In the genomic region with DNA sequence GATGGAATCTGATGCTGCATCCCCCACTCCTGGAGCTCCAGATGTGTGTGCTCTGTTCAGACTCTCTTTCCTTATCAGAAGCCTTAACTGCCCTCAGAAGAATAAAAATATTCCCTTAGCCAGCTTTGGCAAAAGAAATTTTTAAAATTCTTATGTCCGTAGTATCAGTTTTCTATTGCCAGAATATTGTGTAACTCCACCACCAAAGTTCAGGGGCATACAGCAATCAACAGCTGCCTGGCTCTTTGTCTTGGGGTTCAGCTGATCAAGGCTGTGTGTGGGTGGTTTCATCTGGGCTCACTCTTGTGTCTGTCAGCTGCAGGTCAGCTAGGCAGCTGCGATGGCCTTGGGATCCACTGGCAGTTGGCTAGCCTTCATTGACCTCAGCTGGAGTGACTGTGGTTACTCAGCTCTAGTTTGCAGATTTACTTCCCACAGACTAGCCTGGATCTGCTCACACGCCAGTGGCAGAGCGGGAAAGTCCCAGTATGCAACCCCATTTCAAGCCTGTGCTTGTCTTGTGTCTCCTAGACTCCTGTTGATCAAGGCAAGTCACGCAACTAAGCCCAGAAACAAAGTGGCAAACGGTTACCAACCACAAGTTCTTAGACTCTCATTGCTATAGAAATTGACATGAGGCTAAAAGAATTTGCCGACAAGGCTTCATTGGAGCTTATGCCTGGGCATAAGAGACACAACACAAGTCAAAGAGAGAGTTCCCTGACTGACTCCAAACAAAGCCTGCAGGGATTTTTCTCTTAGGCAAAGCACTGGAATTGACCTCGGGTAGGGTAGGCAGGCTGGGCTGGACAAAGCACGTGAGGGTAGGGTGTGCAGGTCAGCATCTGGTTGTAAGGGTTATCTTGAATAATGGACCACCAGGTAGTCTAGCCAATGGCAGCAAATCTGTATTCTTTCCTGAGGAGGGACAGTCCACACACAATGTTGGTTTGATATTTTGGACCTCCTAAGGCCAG, we compare ENCODE assay signal across 10 cellular contexts. TPM values are rescaled to one million over a fixed set of nuclear protein-coding genes. Genes with fewer than 3 reads are reported as not detected.
DNase-seq lines count a peak whose midpoint lies in the region; ATAC-seq, FAIRE-seq and TF ChIP-seq lines count a peak whose summit lies in the region.
"Had no signal": no experiment of that assay in that cellular context is flagged by ENCODE, and none has a peak within 500 bp of the region (broad histone marks: within the 10 kb centered on the region; RNA-seq: fewer than 3 reads in every experiment).

No MANE protein-coding gene starts in this region.

- no peak overlapping the region for H3T11ph ChIP-seq in H9 (ENCODE audit: low read length)

- H3K27me3 ChIP-seq in H9 (ENCODE audit: insufficient read depth, low read length): no peaks in the 10 kb centered on the region

- no peak overlapping the region for H2AK5ac ChIP-seq in H9 (ENCODE audit: insufficient read length, low read length)

- no peaks in the 10 kb centered on the region for H3K23me2 ChIP-seq in H9 (ENCODE audit: insufficient read length, low read depth, low read length, poor library complexity, severe bottlenecking)

- no peak overlapping the region for H4K8ac ChIP-seq in H9 (replicated peaks; ENCODE audit: insufficient read length, low read depth, low read length)

- no peak overlapping the region; a peak in 1 of 7 replicates for H3K27ac Mint-ChIP-seq in H9
- H3K27ac Mint-ChIP-seq: effector memory CD8-positive, alpha-beta T cell had no signal

- no peak for TF ChIP-seq POLR2A in H54 (IDR thresholded peaks at IDR 0.05; ENCODE audit: low read depth, low read length)

- WGBS in H9 (ENCODE audit: extremely low coverage, insufficient read length, low lambda C conversion rate): no CpG with 5 or more reads among the region's 9 CpGs

- ATAC-seq in HG03565 (IDR thresholded peaks at IDR 0.05; ENCODE audit: unreplicated experiment) (peak; percentile 49), GM19395 (IDR thresholded peaks at IDR 0.05; ENCODE audit: unreplicated experiment) (no peak)
- ATAC-seq: CD8-positive, alpha-beta T cell; effector memory CD8-positive, alpha-beta T cell had no signal

- H3K18ac ChIP-seq in H9 (ENCODE audit: insufficient read length, low read depth, low read length): no peak overlapping the region

- no peaks in the 10 kb centered on the region for H3K27me3 Mint-ChIP-seq in H9 (ENCODE audit: low read depth)
- H3K27me3 Mint-ChIP-seq: effector memory CD8-positive, alpha-beta T cell had no signal

- no peak overlapping the region for H2BK12ac ChIP-seq in H9 (ENCODE audit: insufficient read length, low read depth, low read length)

- TF ChIP-seq CTCF in epithelial cell of esophagus (IDR thresholded peaks at IDR 0.05; ENCODE audit: insufficient read depth, low read depth, low read length, missing control alignments) (no peak), H9 (conservative IDR thresholded peaks at IDR 0.05) (no peak)

- H4K91ac ChIP-seq in H9 (ENCODE audit: insufficient read length, low read depth, low read length): no peak overlapping the region

- H3K4me1 ChIP-seq in H9 (ENCODE audit: insufficient read depth, low read length): no peaks in the 10 kb centered on the region

- H3K36me3 Mint-ChIP-seq in H9 (ENCODE audit: insufficient read depth in 1 of 3, low read depth in 3 of 3): peaks cover 68 to 92% (median 87%) of the 10 kb centered on the region in 3 experiments

- H3K23ac ChIP-seq in H9 (ENCODE audit: insufficient read length, low read depth, low read length): no peak overlapping the region

- H2BK20ac ChIP-seq in H9 (ENCODE audit: low read depth, low read length, poor library complexity, severe bottlenecking): no peak overlapping the region

- H3K9me3 ChIP-seq in H9 (ENCODE audit: control insufficient read depth, low read depth, low read length): peaks cover 12% of the 10 kb centered on the region

- H3K56ac ChIP-seq in H9 (ENCODE audit: insufficient read length, low read depth, low read length): no peak overlapping the region

- H3K9me3 Mint-ChIP-seq in H9: peaks cover 29 to 33% of the 10 kb centered on the region in 2 experiments
- H3K9me3 Mint-ChIP-seq: CD8-positive, alpha-beta T cell; effector memory CD8-positive, alpha-beta T cell had no signal

- no peak overlapping the region for H2AFZ ChIP-seq in H9 (ENCODE audit: low read length)

- no peak overlapping the region for H3K4me3 ChIP-seq in epithelial cell of esophagus (ENCODE audit: low read length)

- peak; percentile 76 for DNase-seq in AG08396 (ENCODE audit: low spot score)
- DNase-seq in epithelial cell of esophagus (ENCODE audit: low read depth): peak; percentile 100
- DNase-seq in myocyte (ENCODE audit: low read depth): peak; percentile 100
- DNase-seq in H9: no peak
- DNase-seq in activated CD4-positive, alpha-beta T cell treated with anti-CD3 and anti-CD28 coated beads for 1 hour: no peak
- no peak for DNase-seq in H54 (ENCODE audit: insufficient read length, low spot score)
- DNase-seq: CD8-positive, alpha-beta T cell; effector memory CD8-positive, alpha-beta T cell had no signal

- no peak overlapping the region for H3K4me3 Mint-ChIP-seq in H9
- H3K4me3 Mint-ChIP-seq: CD8-positive, alpha-beta T cell; effector memory CD8-positive, alpha-beta T cell had no signal

- no peak overlapping the region for H4K5ac ChIP-seq in H9 (ENCODE audit: insufficient read length, low read depth, low read length)

- H2BK15ac ChIP-seq in H9 (ENCODE audit: low read depth, low read length): no peak overlapping the region

- H3K4me2 ChIP-seq in H9 (ENCODE audit: insufficient read depth, insufficient read length, low read length): no peak overlapping the region

- H4K20me1 ChIP-seq in H9 (ENCODE audit: control insufficient read depth, insufficient read depth, insufficient read length): no peaks in the 10 kb centered on the region

- FAIRE-seq in H54 (lab: Jason Lieb, UNC): no peak

- H2BK5ac ChIP-seq in H9 (ENCODE audit: insufficient read length, low read length): no peak overlapping the region

- H3K14ac ChIP-seq in H9 (ENCODE audit: insufficient read depth, low read length): no peak overlapping the region

- no peak overlapping the region for H3K4ac ChIP-seq in H9 (ENCODE audit: low read depth, low read length)

- no peaks in the 10 kb centered on the region for H3K79me2 ChIP-seq in H9 (ENCODE audit: insufficient read depth, low read length)

- no peaks in the 10 kb centered on the region for H3K4me1 Mint-ChIP-seq in H9

- no peak overlapping the region for H2BK120ac ChIP-seq in H9 (ENCODE audit: low read depth, low read length, poor library complexity, severe bottlenecking)

- H3K27ac ChIP-seq in H9 (ENCODE audit: insufficient read length, low read depth, low read length): no peak overlapping the region

- H3K79me1 ChIP-seq in H9 (ENCODE audit: insufficient read depth, low read depth, low read length, poor library complexity, severe bottlenecking): no peaks in the 10 kb centered on the region

- no peak overlapping the region for H3K9ac ChIP-seq in H9 (ENCODE audit: extremely low read depth, insufficient read length, low read length)

RNA-seq across cellular contexts. Expression of gene TMEM138, which starts 7.5 kb away (rescaled TPM):
- total RNA-seq in myocyte (42.5 and 54.2 TPM in 2 replicates), H9 (2021) (35.4 and 43.6 TPM in 2 replicates)
- 79.5 TPM for polyA plus RNA-seq in myocyte (2012)

RNA-seq across cellular contexts. Expression of gene CYB561A3, which starts 8.0 kb away (rescaled TPM):
- total RNA-seq in myocyte (104 and 126 TPM in 2 replicates), H9 (2021) (21.7 and 23.1 TPM in 2 replicates)
- polyA plus RNA-seq in myocyte (2012): 74.6 TPM

RNA-seq across cellular contexts. Expression of gene TMEM216, which starts 22.7 kb away (rescaled TPM):
- total RNA-seq in myocyte: 6.7 and 17.1 TPM in 2 replicates
- polyA plus RNA-seq in myocyte (2012): 9.4 TPM
- 24.3 and 25.2 TPM in 2 replicates for total RNA-seq in H9 (2021)

RNA-seq across cellular contexts. Expression of gene TKFC, which starts 36.6 kb away (rescaled TPM):
- total RNA-seq in myocyte (32.1 and 37.3 TPM in 2 replicates), H9 (2021) (59.0 and 65.0 TPM in 2 replicates)
- polyA plus RNA-seq in myocyte (2012): 36.2 TPM

RNA-seq across cellular contexts. Expression of gene DDB1, which starts 36.8 kb away (rescaled TPM):
- 329 and 379 TPM in 2 replicates for total RNA-seq in myocyte
- 247 TPM for polyA plus RNA-seq in myocyte (2012)
- 294 and 297 TPM in 2 replicates for total RNA-seq in H9 (2021)

Comparison
In these comparisons a context has a peak if more than half of its experiments do, and no peak if none do; other contexts are left out.
1. DNase-seq: peak in AG08396 (single experiment), epithelial cell of esophagus (single experiment) and myocyte (single experiment); none in H9 (single experiment), activated CD4-positive, alpha-beta T cell treated with anti-CD3 and anti-CD28 coated beads for 1 hour (single experiment) and H54 (single experiment).